11 cellular contexts compared by ENCODE assay signal in genomic region chr17:78263063-78263735, GRCh38. TPM values are rescaled to one million over a fixed set of nuclear protein-coding genes. Genes with fewer than 3 reads are reported as not detected.
DNase-seq lines count a peak whose midpoint lies in the region; ATAC-seq and TF ChIP-seq lines count a peak whose summit lies in the region.
"Had no signal": no experiment of that assay in that cellular context is flagged by ENCODE, and none has a peak within 500 bp of the region (broad histone marks: within the 10 kb centered on the region; RNA-seq: fewer than 3 reads in every experiment).

No MANE protein-coding gene starts in this region.

- TF ChIP-seq CTCF in WERI-Rb-1 (IDR thresholded peaks at IDR 0.05; ENCODE audit: low read depth, low read length) (no peak), right atrium auricular region (IDR thresholded peaks at IDR 0.05) (no peak), smooth muscle cell (IDR thresholded peaks at IDR 0.05; ENCODE audit: borderline replicate concordance, insufficient read depth, poor library complexity, severe bottlenecking) (no peak), progenitor cell of endocrine pancreas (IDR thresholded peaks at IDR 0.05; ENCODE audit: unreplicated experiment) (no peak)

- H3K9me3 ChIP-seq in WERI-Rb-1 (ENCODE audit: severe bottlenecking) (no peaks in the 10 kb centered on the region), right atrium auricular region (no peaks in the 10 kb centered on the region), smooth muscle cell (replicated peaks; ENCODE audit: low read depth) (no peaks in the 10 kb centered on the region)

- H3K27me3 Mint-ChIP-seq in progenitor cell of endocrine pancreas = peaks cover 3% of the 10 kb centered on the region
- H3K27me3 Mint-ChIP-seq: brain had no signal

- peak overlapping the region; percentile 89 for H2AFZ ChIP-seq in smooth muscle cell (ENCODE audit: low read depth)

- no peaks in the 10 kb centered on the region for H3K36me3 Mint-ChIP-seq in progenitor cell of endocrine pancreas (ENCODE audit: insufficient read depth)
- H3K36me3 Mint-ChIP-seq: brain had no signal

- no peak overlapping the region for H3K27ac Mint-ChIP-seq in progenitor cell of endocrine pancreas

- no peak for ATAC-seq in HG03521 (IDR thresholded peaks at IDR 0.05; ENCODE audit: unreplicated experiment)

- peak; percentile 85 for DNase-seq in MV-4-11 (lab: John Stamatoyannopoulos, UW)
- peak; percentile 80 for DNase-seq in WERI-Rb-1
- DNase-seq in right atrium auricular region (ENCODE audit: low spot score) = no peak
- DNase-seq in smooth muscle cell (lab: John Stamatoyannopoulos, UW; ENCODE audit: unreplicated experiment) = no peak
- DNase-seq in NCI-H1436 (lab: John Stamatoyannopoulos, UW) = no peak
- DNase-seq in progenitor cell of endocrine pancreas (ENCODE audit: low spot score, unreplicated experiment) = no peak
- no peak for DNase-seq in hepatic stellate cell (ENCODE audit: low spot score)
- DNase-seq: MM.1S had no signal

- WGBS in smooth muscle cell (ENCODE audit: low lambda C conversion rate) = 43% methylated on average over 23 of the region's 23 CpGs

- H4K20me1 ChIP-seq in smooth muscle cell (ENCODE audit: low read depth) = no peaks in the 10 kb centered on the region

- no peaks in the 10 kb centered on the region for H3K36me3 ChIP-seq in WERI-Rb-1
- H3K36me3 ChIP-seq in right atrium auricular region = no peaks in the 10 kb centered on the region
- H3K36me3 ChIP-seq in smooth muscle cell (ENCODE audit: low read depth) = no peaks in the 10 kb centered on the region

- H3K27me3 ChIP-seq in WERI-Rb-1 (ENCODE audit: insufficient read depth, low read depth, severe bottlenecking) (no peaks in the 10 kb centered on the region), right atrium auricular region (no peaks in the 10 kb centered on the region), smooth muscle cell (ENCODE audit: low read depth) (no peaks in the 10 kb centered on the region)

- H3K27ac ChIP-seq in WERI-Rb-1 = peak overlapping the region; percentile 78
- peak overlapping the region; percentile 48 to 51 for H3K27ac ChIP-seq in right atrium auricular region
- peak overlapping the region; percentile 38 for H3K27ac ChIP-seq in smooth muscle cell (ENCODE audit: low read depth)

- H3K4me1 ChIP-seq in right atrium auricular region (peaks cover 0 to 24% of the 10 kb centered on the region in 2 donors), smooth muscle cell (ENCODE audit: low read depth) (peaks cover 20% of the 10 kb centered on the region)

- no peaks in the 10 kb centered on the region for H3K9me3 Mint-ChIP-seq in progenitor cell of endocrine pancreas (ENCODE audit: low read depth)

- H3K4me1 Mint-ChIP-seq in progenitor cell of endocrine pancreas (ENCODE audit: low read depth) = peaks cover 15% of the 10 kb centered on the region

- H3K4me2 ChIP-seq in smooth muscle cell = peak overlapping the region; percentile 48

- peaks cover 2% of the 10 kb centered on the region for H3K79me2 ChIP-seq in smooth muscle cell (ENCODE audit: low read depth)

- H3K4me3 ChIP-seq in WERI-Rb-1 (ENCODE audit: low read depth, low read length) (no peak overlapping the region), right atrium auricular region (no peak overlapping the region), smooth muscle cell (no peak overlapping the region)

- no peaks in the 10 kb centered on the region for H3F3A ChIP-seq in smooth muscle cell (ENCODE audit: low read depth)

- H3K4me3 Mint-ChIP-seq in progenitor cell of endocrine pancreas (ENCODE audit: low read depth) = no peak overlapping the region
- H3K4me3 Mint-ChIP-seq: brain had no signal

- no peak overlapping the region for H3K9ac ChIP-seq in smooth muscle cell (ENCODE audit: low read depth)

RNA-seq across cellular contexts. Expression of gene TMEM235, which starts 31.8 kb away (rescaled TPM):
- total RNA-seq in right atrium auricular region (not detected), smooth muscle cell (not detected in 2 replicates), progenitor cell of endocrine pancreas (not detected in 2 replicates)
- not detected in 2 replicates for polyA plus RNA-seq in smooth muscle cell
- total RNA-seq: T-helper 1 cell treated with Interleukin-12 subunit alpha and Interleukin-12 subunit beta and Interleukin-4 antibody, amounts not matched to agents 30 ng/mL and 1 ng/mL, for 36 hours had no signal

RNA-seq across cellular contexts. Expression of gene BIRC5, which starts 49.1 kb away (rescaled TPM):
- total RNA-seq in right atrium auricular region = 1 to 10 TPM in 1 of 2 donors, not detected in 1; 3.7 TPM
- total RNA-seq in smooth muscle cell = 7.7 and 15.3 TPM in 2 replicates
- polyA plus RNA-seq in smooth muscle cell = 11.9 and 15.6 TPM in 2 replicates
- 28.9 and 30.0 TPM in 2 replicates for total RNA-seq in progenitor cell of endocrine pancreas

Comparison
In these comparisons a context has a peak if more than half of its experiments do, and no peak if none do; other contexts are left out.
1. DNase-seq: peak in MV-4-11 (single experiment) and WERI-Rb-1 (single experiment); none in right atrium auricular region (single experiment), smooth muscle cell (single experiment), NCI-H1436 (single experiment), progenitor cell of endocrine pancreas (single experiment) and hepatic stellate cell (single experiment).
2. Peak in every context shown above with its lines, with median percentiles within 50 percentile points of each other: H3K27ac ChIP-seq.